ENCODE assay signal across 13 cellular contexts in genomic region chr17:43905400-43905984, GRCh38. TPM values are rescaled to one million over a fixed set of nuclear protein-coding genes. Genes with fewer than 3 reads are reported as not detected.
DNase-seq lines count a peak whose midpoint lies in the region; ATAC-seq and TF ChIP-seq lines count a peak whose summit lies in the region.
"Had no signal": no experiment of that assay in that cellular context is flagged by ENCODE, and none has a peak within 500 bp of the region (broad histone marks: within the 10 kb centered on the region; RNA-seq: fewer than 3 reads in every experiment).

No MANE protein-coding gene starts in this region.

- peaks cover 37% of the 10 kb centered on the region for H3K4me1 ChIP-seq in GM23338 (ENCODE audit: insufficient read depth)
- peaks cover 0 to 41% (median 33%) of the 10 kb centered on the region in 4 donors for H3K4me1 ChIP-seq in sigmoid colon

- TF ChIP-seq EP300 in sigmoid colon (IDR thresholded peaks at IDR 0.05): no peak

- peak overlapping the region; percentile 99 for H3K4me2 ChIP-seq in GM23338

- intact Hi-C loops in sigmoid colon (cut with DNase I): loop anchor here (5.0 to 10.0 kb wide), 2 partner anchors 217 to 501 kb away; partner anchors contain the start of gene HDAC5
- intact Hi-C loops in left colon (cut with DNase I, micrococcal nuclease): no loop called here

- H3K27ac ChIP-seq in GM23338 (ENCODE audit: low read depth) (no peak overlapping the region), sigmoid colon (peak overlapping the region; percentile 95 to 99 (median 99))

- H3K9me3 Mint-ChIP-seq in GM23338: no peaks in the 10 kb centered on the region
- H3K9me3 Mint-ChIP-seq in activated CD4-positive, alpha-beta T cell treated with anti-CD3 and anti-CD28 coated beads, Interleukin-2, amount 10 ng/mL, durations not matched to agents 7 days and 5 days: no peaks in the 10 kb centered on the region
- H3K9me3 Mint-ChIP-seq: activated CD8-positive, alpha-beta T cell treated with anti-CD3 and anti-CD28 coated beads for 36 hours; activated naive CD8-positive, alpha-beta T cell treated with anti-CD3 and anti-CD28 coated beads, Interleukin-2, amount 10 ng/mL, durations not matched to agents 7 days and 5 days; naive B cell had no signal

- CTCF ChIA-PET in activated CD4-positive, alpha-beta T cell treated with anti-CD3 and anti-CD28 coated beads, Interleukin-2, amount 10 ng/mL, durations not matched to agents 7 days and 5 days (lab: Charles Lee): interaction anchor here (0.8 kb wide), 1 partner anchor 1327 kb away, joined by 3 read pairs; no protein-coding TSS in a partner anchor

- no peak overlapping the region for H3K27ac Mint-ChIP-seq in GM23338
- no peak overlapping the region for H3K27ac Mint-ChIP-seq in activated CD4-positive, alpha-beta T cell treated with anti-CD3 and anti-CD28 coated beads, Interleukin-2, amount 10 ng/mL, durations not matched to agents 7 days and 5 days
- H3K27ac Mint-ChIP-seq: activated CD8-positive, alpha-beta T cell treated with anti-CD3 and anti-CD28 coated beads for 36 hours; activated naive CD8-positive, alpha-beta T cell treated with anti-CD3 and anti-CD28 coated beads, Interleukin-2, amount 10 ng/mL, durations not matched to agents 7 days and 5 days had no signal

- peaks cover 59% of the 10 kb centered on the region for H3K27me3 ChIP-seq in GM23338 (ENCODE audit: insufficient read depth)
- no peaks in the 10 kb centered on the region for H3K27me3 ChIP-seq in sigmoid colon
- H3K27me3 ChIP-seq: thyroid gland had no signal

- H3F3A ChIP-seq in GM23338 (replicated peaks; ENCODE audit: low read depth): no peaks in the 10 kb centered on the region

- DNase-seq in GM23338 (ENCODE audit: low spot score) (peak; percentile 51), NCI-H2227 (lab: John Stamatoyannopoulos, UW; ENCODE audit: unreplicated experiment) (peak; percentile 79), globus pallidus (ENCODE audit: low spot score) (peak; percentile 15), sigmoid colon (no peak), left colon (no peak)
- DNase-seq in activated CD4-positive, alpha-beta T cell treated with anti-CD3 and anti-CD28 coated beads, Interleukin-2, amount 10 ng/mL, durations not matched to agents 7 days and 5 days: no peak
- DNase-seq: activated CD8-positive, alpha-beta T cell treated with anti-CD3 and anti-CD28 coated beads for 36 hours; activated naive CD8-positive, alpha-beta T cell treated with anti-CD3 and anti-CD28 coated beads, Interleukin-2, amount 10 ng/mL, durations not matched to agents 7 days and 5 days; effector memory CD4-positive, alpha-beta T cell; naive B cell; stimulated activated CD4-positive, alpha-beta T cell treated with anti-CD3 and anti-CD28 coated beads, Interleukin-4, amount 100 ng/mL, for 1 hour had no signal

- H4K20me1 ChIP-seq in GM23338 (replicated peaks; ENCODE audit: insufficient read depth): no peaks in the 10 kb centered on the region; the same call in 1 of the 2 replicates

- H3K4me3 ChIP-seq in GM23338 (peak overlapping the region; percentile 90), sigmoid colon (peak overlapping the region in 3 of 4 donors; percentile 73 to 96 (median 89))

- H3K4me1 Mint-ChIP-seq in GM23338: peaks cover 40% of the 10 kb centered on the region
- H3K4me1 Mint-ChIP-seq in activated CD4-positive, alpha-beta T cell treated with anti-CD3 and anti-CD28 coated beads, Interleukin-2, amount 10 ng/mL, durations not matched to agents 7 days and 5 days: peaks cover 17% of the 10 kb centered on the region

- H3K79me2 ChIP-seq in GM23338 (replicated peaks; ENCODE audit: insufficient read depth): no peaks in the 10 kb centered on the region

- 16 to 37% methylated on average over 3 of the region's 3 CpGs for WGBS in sigmoid colon, 2 donors

- peak overlapping the region; percentile 72 for H3K4me3 Mint-ChIP-seq in GM23338
- H3K4me3 Mint-ChIP-seq in activated CD4-positive, alpha-beta T cell treated with anti-CD3 and anti-CD28 coated beads, Interleukin-2, amount 10 ng/mL, durations not matched to agents 7 days and 5 days: no peak overlapping the region

- H3K9me2 ChIP-seq in GM23338 (ENCODE audit: insufficient read depth): no peaks in the 10 kb centered on the region

- H3K9me3 ChIP-seq in sigmoid colon: no peaks in the 10 kb centered on the region
- H3K9me3 ChIP-seq: thyroid gland had no signal

- POLR2A ChIA-PET in activated CD4-positive, alpha-beta T cell treated with anti-CD3 and anti-CD28 coated beads, Interleukin-2, amount 10 ng/mL, durations not matched to agents 7 days and 5 days (lab: Charles Lee): no interaction called here

- peaks cover 41% of the 10 kb centered on the region for H3K27me3 Mint-ChIP-seq in GM23338 (ENCODE audit: insufficient read depth, low read depth, poor library complexity)
- H3K27me3 Mint-ChIP-seq in activated CD4-positive, alpha-beta T cell treated with anti-CD3 and anti-CD28 coated beads, Interleukin-2, amount 10 ng/mL, durations not matched to agents 7 days and 5 days: peaks cover 65% of the 10 kb centered on the region

- peak overlapping the region; percentile 100 for H2AFZ ChIP-seq in GM23338

- H3K36me3 Mint-ChIP-seq in GM23338 (ENCODE audit: low read depth): no peaks in the 10 kb centered on the region
- H3K36me3 Mint-ChIP-seq in activated CD4-positive, alpha-beta T cell treated with anti-CD3 and anti-CD28 coated beads, Interleukin-2, amount 10 ng/mL, durations not matched to agents 7 days and 5 days (ENCODE audit: low read depth): no peaks in the 10 kb centered on the region
- H3K36me3 Mint-ChIP-seq: activated naive CD8-positive, alpha-beta T cell treated with anti-CD3 and anti-CD28 coated beads, Interleukin-2, amount 10 ng/mL, durations not matched to agents 7 days and 5 days; naive B cell had no signal

- ATAC-seq in GM23338 (no peak), GM18867 (IDR thresholded peaks at IDR 0.05; ENCODE audit: unreplicated experiment) (no peak), left colon (no peak)

- TF ChIP-seq CTCF in GM23338 (conservative IDR thresholded peaks at IDR 0.05; ENCODE audit: low read depth in 2 of 2) (no peak), sigmoid colon (IDR thresholded peaks at IDR 0.05) (no peak)

- H3K36me3 ChIP-seq in GM23338 (ENCODE audit: insufficient read depth) (no peaks in the 10 kb centered on the region), sigmoid colon (peaks cover 0 to 9% (median 0%) of the 10 kb centered on the region in 4 donors)
- H3K36me3 ChIP-seq: thyroid gland had no signal

- no peak for TF ChIP-seq POLR2A in sigmoid colon (IDR thresholded peaks at IDR 0.05)

RNA-seq across cellular contexts. Expression of gene MPP2, which starts 1.8 kb away (rescaled TPM):
- total RNA-seq in GM23338 (2014; rRNA removed; shearing (Covaris generic)): 20.7 and 21.0 TPM in 2 replicates
- polyA plus RNA-seq in GM23338 (2016; fragmentation: Nextera tagmentation; extraction: Ambion mirVana) (7.2 and 7.8 TPM in 2 replicates), sigmoid colon (1 to 10 TPM in 1 of 3 donors, under 1 TPM in 2; 0.23 to 1.6 (median 0.60) TPM)
- total RNA-seq in sigmoid colon (10 to 100 TPM; 10.9 to 33.0 (median 14.9) TPM), left colon (1 to 10 TPM in 1 of 2 donors, under 1 TPM in 1; 0.49 to 2.6 TPM)
- total RNA-seq in activated CD4-positive, alpha-beta T cell treated with anti-CD3 and anti-CD28 coated beads, Interleukin-2, amount 10 ng/mL, durations not matched to agents 7 days and 5 days: under 1 TPM; 0.60 to 0.69 TPM

RNA-seq across cellular contexts. Expression of gene PPY, which starts 36.8 kb away (rescaled TPM):
- total RNA-seq in GM23338 (2014; rRNA removed; shearing (Covaris generic)): not detected in 2 replicates
- polyA plus RNA-seq in GM23338 (2016; fragmentation: Nextera tagmentation; extraction: Ambion mirVana): 0.94 TPM in 1 of 2 replicates, not detected in the other
- total RNA-seq in sigmoid colon: not detected
- polyA plus RNA-seq in sigmoid colon: not detected
- total RNA-seq in activated CD4-positive, alpha-beta T cell treated with anti-CD3 and anti-CD28 coated beads, Interleukin-2, amount 10 ng/mL, durations not matched to agents 7 days and 5 days: not detected
- 1 to 10 TPM in 1 of 2 donors, not detected in 1; 2.0 TPM for total RNA-seq in left colon
- total RNA-seq: activated CD8-positive, alpha-beta T cell treated with anti-CD3 and anti-CD28 coated beads for 36 hours; activated naive CD8-positive, alpha-beta T cell treated with anti-CD3 and anti-CD28 coated beads, Interleukin-2, amount 10 ng/mL, durations not matched to agents 7 days and 5 days; thyroid gland had no signal

RNA-seq across cellular contexts. Expression of gene PYY, which starts 48.2 kb away (rescaled TPM):
- total RNA-seq in GM23338 (2014; rRNA removed; shearing (Covaris generic)): 0.56 TPM in 1 of 2 replicates, not detected in the other
- polyA plus RNA-seq in GM23338 (2016; fragmentation: Nextera tagmentation; extraction: Ambion mirVana) (6.6 and 8.5 TPM in 2 replicates), sigmoid colon (100 to 1,000 TPM in 1 of 3 donors, 10 to 100 TPM in 2; 32.6 to 185 (median 63.1) TPM)
- total RNA-seq in sigmoid colon (1 to 10 TPM in 1 of 4 donors, not detected in 3; 3.2 TPM), left colon (10 to 100 TPM; 61.2 to 79.7 TPM)
- not detected for total RNA-seq in activated CD4-positive, alpha-beta T cell treated with anti-CD3 and anti-CD28 coated beads, Interleukin-2, amount 10 ng/mL, durations not matched to agents 7 days and 5 days
- total RNA-seq: activated naive CD8-positive, alpha-beta T cell treated with anti-CD3 and anti-CD28 coated beads, Interleukin-2, amount 10 ng/mL, durations not matched to agents 7 days and 5 days had no signal

RNA-seq across cellular contexts. Expression of gene CD300LG, which starts 58.5 kb away (rescaled TPM):
- total RNA-seq in GM23338 (2014; rRNA removed; shearing (Covaris generic)): not detected in 2 replicates
- polyA plus RNA-seq in GM23338 (2016; fragmentation: Nextera tagmentation; extraction: Ambion mirVana) (not detected in 2 replicates), sigmoid colon (1 to 10 TPM in 1 of 3 donors, under 1 TPM in 1, not detected in 1; 0.60 to 1.5 TPM)
- total RNA-seq in sigmoid colon (1 to 10 TPM; 1.5 to 5.3 (median 2.6) TPM), left colon (under 1 TPM; 0.27 to 0.87 TPM)
- not detected for total RNA-seq in activated CD4-positive, alpha-beta T cell treated with anti-CD3 and anti-CD28 coated beads, Interleukin-2, amount 10 ng/mL, durations not matched to agents 7 days and 5 days
- total RNA-seq: activated CD8-positive, alpha-beta T cell treated with anti-CD3 and anti-CD28 coated beads for 36 hours; activated naive CD8-positive, alpha-beta T cell treated with anti-CD3 and anti-CD28 coated beads, Interleukin-2, amount 10 ng/mL, durations not matched to agents 7 days and 5 days had no signal

Comparison
In these comparisons a context has a peak if more than half of its experiments do, and no peak if none do; other contexts are left out.
1. DNase-seq: peak in GM23338 (single experiment), NCI-H2227 (single experiment) and globus pallidus (single experiment); none in sigmoid colon (single experiment), activated CD4-positive, alpha-beta T cell treated with anti-CD3 and anti-CD28 coated beads, Interleukin-2, amount 10 ng/mL, durations not matched to agents 7 days and 5 days (single experiment) and left colon (0 of 2).
2. RNA of gene PYY, which starts 48.2 kb away (total RNA-seq): 61.2 to 79.7 TPM in left colon; 0.56 TPM in GM23338, 3.2 TPM in sigmoid colon and not detected in activated CD4-positive, alpha-beta T cell treated with anti-CD3 and anti-CD28 coated beads, Interleukin-2, amount 10 ng/mL, durations not matched to agents 7 days and 5 days; every median in the first group is over 10 times any median in the second.